8 cellular contexts compared by ENCODE assay signal in genomic region chr2:97995734-97996624, GRCh38. TPM values are rescaled to one million over a fixed set of nuclear protein-coding genes. Genes with fewer than 3 reads are reported as not detected.
DNase-seq lines count a peak whose midpoint lies in the region; ATAC-seq and TF ChIP-seq lines count a peak whose summit lies in the region.

Gene TMEM131, minus strand, starts transcription at chr2:97995948. Its CDS starts 286 bp downstream, at chr2:97995662.

- H3K27me3 ChIP-seq in BJ (ENCODE audit: control insufficient read depth, insufficient read depth, low read length), result 0 out of 2 replicates have a peak, but pooled peaks cover 2% of the 10 kb centered on the region

- ATAC-seq in HG03457 (IDR thresholded peaks at IDR 0.05; ENCODE audit: unreplicated experiment), result peak; percentile 66

- no peak for TF ChIP-seq CTCF in BJ (IDR thresholded peaks at IDR 0.05; ENCODE audit: insufficient read depth, low read depth, low read length)
- TF ChIP-seq CTCF in choroid plexus epithelial cell (conservative IDR thresholded peaks at IDR 0.05; ENCODE audit: low read depth, low read length), result no peak

- CTCF ChIA-PET in BJ (lab: Yijun Ruan, JAX), result interaction anchor here (0.6 to 1.6 kb wide), 3 partner anchors 12 to 1836 kb away, joined by 3 to 7 read pairs (median 4); no protein-coding TSS in a partner anchor

- POLR2A ChIA-PET in BJ (lab: Charles Lee), result no interaction called here

- DNase-seq in BJ (ENCODE audit: low read depth) (peak; percentile 55), GM19240 (ENCODE audit: insufficient read length, low spot score) (peak; percentile 77), NCI-H524 treated with DMSO at 0.1 percent for 48 hours (lab: John Stamatoyannopoulos, UW) (peak; percentile 45), choroid plexus epithelial cell (ENCODE audit: low read depth) (peak; percentile 95), kidney glomerular epithelial cell (lab: John Stamatoyannopoulos, UW) (peak; percentile 93)
- DNase-seq in activated CD4-positive, alpha-beta T cell treated with anti-CD3 and anti-CD28 coated beads for 4 hours, result peak; percentile 95 to 97
- DNase-seq in stimulated activated CD4-positive, alpha-beta T cell treated with anti-CD3 and anti-CD28 coated beads, Interleukin-15, amount 100 ng/mL, for 48 hours (ENCODE audit: low read depth in 2 of 2), result peak; percentile 93 to 96

- no peaks in the 10 kb centered on the region for H3K36me3 ChIP-seq in BJ (ENCODE audit: control insufficient read depth, insufficient read depth, low read length)

- peak within 1 kb of the TSS; percentile 83 for H3K4me3 ChIP-seq in BJ (ENCODE audit: low read depth, low read length)
- H3K4me3 ChIP-seq in choroid plexus epithelial cell (ENCODE audit: low read depth, low read length), result peak within 1 kb of the TSS; percentile 88

RNA-seq across cellular contexts. Expression of gene TMEM131, which starts in this region (rescaled TPM):
- polyA plus RNA-seq in BJ (2011; rRNA removed), result 11.8 and 15.1 TPM in 2 replicates
- 17.4 and 24.8 TPM in 2 replicates for polyA minus RNA-seq in BJ (2011; rRNA and poly(A)+ RNA removed)

Comparison
In these comparisons a context has a peak if more than half of its experiments do, and no peak if none do; other contexts are left out.
1. Peak in every context shown above with its lines: DNase-seq, ATAC-seq and H3K4me3 ChIP-seq.
2. DNase-seq: peak in every context shown above with its lines; median percentile 96 in activated CD4-positive, alpha-beta T cell treated with anti-CD3 and anti-CD28 coated beads for 4 hours; 95 in choroid plexus epithelial cell; 94 in stimulated activated CD4-positive, alpha-beta T cell treated with anti-CD3 and anti-CD28 coated beads, Interleukin-15, amount 100 ng/mL, for 48 hours; 93 in kidney glomerular epithelial cell; 77 in GM19240; 55 in BJ; 45 in NCI-H524 treated with DMSO at 0.1 percent for 48 hours.